1 cellular context compared by ENCODE assay signal in the genomic region with DNA sequence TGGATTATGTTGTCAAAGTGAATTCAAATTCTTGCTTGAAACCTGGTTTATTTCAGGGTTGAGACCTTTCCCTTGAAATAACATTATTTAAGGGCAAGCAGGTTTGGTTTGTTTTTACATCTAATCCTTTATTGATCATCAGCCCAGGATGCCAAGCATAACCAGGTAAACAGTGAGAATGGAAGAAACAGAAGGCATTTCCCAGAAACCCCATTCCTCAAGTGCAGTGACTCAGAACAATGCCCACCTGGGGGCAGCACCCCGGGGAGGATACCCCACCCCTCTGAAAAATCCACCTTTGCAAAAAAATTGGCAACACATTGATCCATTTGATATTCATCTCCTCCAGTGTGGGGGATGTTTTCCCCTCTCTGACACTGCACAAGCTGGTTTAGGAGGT.
TF ChIP-seq lines count a peak whose summit lies in the region.

No MANE protein-coding gene starts in this region.

TF ChIP-seq in SK-N-SH, 30 proteins besides CTCF, POLR2A, EP300 and RAD21 (continued from another document):
- TF ChIP-seq YY1 (IDR thresholded peaks at IDR 0.05; ENCODE audit: low read depth), result no peak
